ENCODE assay signal across 8 cellular contexts in the genomic region with DNA sequence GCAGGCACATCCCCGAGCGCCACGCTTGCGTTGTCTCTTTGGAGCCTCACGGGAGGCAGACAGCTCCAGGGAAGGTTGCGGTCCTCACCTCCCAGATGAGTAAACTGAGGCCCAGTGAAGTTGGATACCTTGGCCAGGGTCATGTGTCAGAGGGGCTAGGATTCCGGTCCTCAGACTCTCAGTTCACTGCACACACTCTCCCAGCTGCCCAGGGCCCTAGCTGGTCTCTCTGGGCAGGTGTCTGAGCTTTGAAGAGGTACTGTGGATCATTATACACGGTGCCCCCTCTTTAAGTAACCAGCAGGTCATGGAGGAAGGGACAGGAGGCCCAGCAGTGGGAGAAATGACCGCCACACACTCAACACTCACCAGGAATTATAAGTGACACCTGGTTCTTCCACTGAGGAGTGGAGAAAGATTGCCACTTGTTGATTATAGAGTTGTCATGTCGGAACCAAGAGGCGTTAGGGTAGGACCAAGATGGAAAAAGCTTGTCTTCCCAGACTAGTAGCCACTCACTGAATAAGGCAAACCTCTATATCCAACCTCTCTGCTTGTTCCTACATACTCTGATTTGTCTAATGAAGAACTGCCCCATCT. TPM values are rescaled to one million over a fixed set of nuclear protein-coding genes. Genes with fewer than 3 reads are reported as not detected.
DNase-seq lines count a peak whose midpoint lies in the region; ATAC-seq and TF ChIP-seq lines count a peak whose summit lies in the region.

No MANE protein-coding gene starts in this region.

- ATAC-seq in Right ventricle myocardium inferior (peak; percentile 6), Right ventricle myocardium superior (ENCODE audit: poor library complexity) (no peak), thoracic aorta (ENCODE audit: insufficient number of reproducible peaks, low FRiP score, low read depth) (peak; percentile 11), GM18498 (IDR thresholded peaks at IDR 0.05; ENCODE audit: unreplicated experiment) (no peak)

- H3K27me3 Mint-ChIP-seq in activated T-helper 1 cell treated with anti-CD3 and anti-CD28 coated beads, Interleukin-12 subunit alpha, Interleukin-12 subunit beta, Interleukin-2, Interleukin-4 antibody, amounts not matched to agents 30 ng/mL and 10 ng/mL and 1 ng/mL, durations not matched to agents 14 hours and 24 hours and 36 hours (ENCODE audit: insufficient read depth) = no peaks in the 10 kb centered on the region
- peaks cover 0 to 2% (median 0%) of the 10 kb centered on the region in 3 donors for H3K27me3 Mint-ChIP-seq in immature natural killer cell (ENCODE audit: low read depth in 3 of 3)

- CTCF ChIA-PET in GM10248 (lab: Yijun Ruan, JAX) = interaction anchor here (1.0 to 7.2 kb wide), 8 partner anchors 10 to 72 kb away, joined by 3 to 66 read pairs (median 6); partner anchors contain the start of gene AGBL5

- peaks cover 14 to 22% of the 10 kb centered on the region in 2 donors for H3K4me1 ChIP-seq in thoracic aorta (ENCODE audit: control insufficient read depth in 1 of 2, low read depth in 2 of 2)

- H3K4me1 Mint-ChIP-seq in activated T-helper 1 cell treated with anti-CD3 and anti-CD28 coated beads, Interleukin-12 subunit alpha, Interleukin-12 subunit beta, Interleukin-2, Interleukin-4 antibody, amounts not matched to agents 30 ng/mL and 10 ng/mL and 1 ng/mL, durations not matched to agents 14 hours and 24 hours and 36 hours (ENCODE audit: low read depth) = peaks cover 46% of the 10 kb centered on the region
- peaks cover 29 to 37% of the 10 kb centered on the region in 2 donors for H3K4me1 Mint-ChIP-seq in immature natural killer cell

- H3K27me3 ChIP-seq in thoracic aorta (replicated peaks; ENCODE audit: insufficient read depth) = no peaks in the 10 kb centered on the region

- no peaks in the 10 kb centered on the region for H3K9me3 ChIP-seq in thoracic aorta

- TF ChIP-seq CTCF in thoracic aorta (IDR thresholded peaks at IDR 0.05) (no peak), GM10248 (IDR thresholded peaks at IDR 0.05; ENCODE audit: control extremely low read depth, extremely low read depth, low read depth, missing control alignments) (no peak)

- H3K27ac ChIP-seq in thoracic aorta = peak overlapping the region; percentile 72 to 80

- H3K4me3 Mint-ChIP-seq in activated T-helper 1 cell treated with anti-CD3 and anti-CD28 coated beads, Interleukin-12 subunit alpha, Interleukin-12 subunit beta, Interleukin-2, Interleukin-4 antibody, amounts not matched to agents 30 ng/mL and 10 ng/mL and 1 ng/mL, durations not matched to agents 14 hours and 24 hours and 36 hours = peak overlapping the region; percentile 96
- H3K4me3 Mint-ChIP-seq in immature natural killer cell = peak overlapping the region; percentile 89 to 93 (median 92)

- H3K27ac Mint-ChIP-seq in activated T-helper 1 cell treated with anti-CD3 and anti-CD28 coated beads, Interleukin-12 subunit alpha, Interleukin-12 subunit beta, Interleukin-2, Interleukin-4 antibody, amounts not matched to agents 30 ng/mL and 10 ng/mL and 1 ng/mL, durations not matched to agents 14 hours and 24 hours and 36 hours = peak overlapping the region; percentile 90
- peak overlapping the region; percentile 78 to 91 (median 86) for H3K27ac Mint-ChIP-seq in immature natural killer cell

- peak overlapping the region; percentile 83 for H3K4me3 ChIP-seq in thoracic aorta

- intact Hi-C loops in Right ventricle myocardium inferior (cut with DNase I) = loop anchor here (2.0 to 5.0 kb wide), 3 partner anchors 17 to 54 kb away; partner anchors contain the start of genes AGBL5, KHK and OST4
- intact Hi-C loops in Right ventricle myocardium superior (cut with DNase I) = loop anchor here (10.0 kb wide), 1 partner anchor 51 kb away; the partner anchor contains the start of gene KHK
- intact Hi-C loops in activated T-helper 1 cell treated with anti-CD3 and anti-CD28 coated beads, Interleukin-12 subunit alpha, Interleukin-12 subunit beta, Interleukin-2, Interleukin-4 antibody, amounts not matched to agents 30 ng/mL and 10 ng/mL and 1 ng/mL, durations not matched to agents 14 hours and 24 hours and 36 hours (cut with micrococcal nuclease) = loop anchor here (2.0 to 5.0 kb wide), 3 partner anchors 183 to 686 kb away; partner anchors contain the start of genes ADGRF3, CAD, CENPA and SELENOI

- no peaks in the 10 kb centered on the region for H3K9me3 Mint-ChIP-seq in activated T-helper 1 cell treated with anti-CD3 and anti-CD28 coated beads, Interleukin-12 subunit alpha, Interleukin-12 subunit beta, Interleukin-2, Interleukin-4 antibody, amounts not matched to agents 30 ng/mL and 10 ng/mL and 1 ng/mL, durations not matched to agents 14 hours and 24 hours and 36 hours
- no peaks in the 10 kb centered on the region for H3K9me3 Mint-ChIP-seq in immature natural killer cell

- H3K36me3 Mint-ChIP-seq in activated T-helper 1 cell treated with anti-CD3 and anti-CD28 coated beads, Interleukin-12 subunit alpha, Interleukin-12 subunit beta, Interleukin-2, Interleukin-4 antibody, amounts not matched to agents 30 ng/mL and 10 ng/mL and 1 ng/mL, durations not matched to agents 14 hours and 24 hours and 36 hours (ENCODE audit: low read depth) = peaks cover 47% of the 10 kb centered on the region
- peaks cover 0 to 15% (median 0%) of the 10 kb centered on the region in 3 donors for H3K36me3 Mint-ChIP-seq in immature natural killer cell

- POLR2A ChIA-PET in GM10248 (lab: Yijun Ruan, JAX) = interaction anchor here (0.6 to 1.7 kb wide), 3 partner anchors 8 to 17 kb away, joined by 3 to 11 read pairs (median 3); partner anchors contain the start of gene AGBL5

- DNase-seq in Right ventricle myocardium inferior (ENCODE audit: missing footprints) (no peak), Right ventricle myocardium superior (no peak), immature natural killer cell (no peak), thoracic aorta (ENCODE audit: low spot score) (no peak), GM10248 (ENCODE audit: extremely low spot score) (no peak), NCI-H226 (no peak)
- DNase-seq in activated T-helper 1 cell treated with anti-CD3 and anti-CD28 coated beads, Interleukin-12 subunit alpha, Interleukin-12 subunit beta, Interleukin-2, Interleukin-4 antibody, amounts not matched to agents 30 ng/mL and 10 ng/mL and 1 ng/mL, durations not matched to agents 14 hours and 24 hours and 36 hours (ENCODE audit: low spot score) = no peak

- H3K36me3 ChIP-seq in thoracic aorta = peaks cover 33% of the 10 kb centered on the region

RNA-seq across cellular contexts. Expression of gene TMEM214, which starts 0.6 kb away (rescaled TPM):
- total RNA-seq in Right ventricle myocardium inferior (32.7 TPM), Right ventricle myocardium superior (28.2 TPM), thoracic aorta (10 to 100 TPM; 68.2 to 84.4 TPM)
- total RNA-seq in activated T-helper 1 cell treated with anti-CD3 and anti-CD28 coated beads, Interleukin-12 subunit alpha, Interleukin-12 subunit beta, Interleukin-2, Interleukin-4 antibody, amounts not matched to agents 30 ng/mL and 10 ng/mL and 1 ng/mL, durations not matched to agents 14 hours and 24 hours and 36 hours = 97.5 and 98.1 TPM in 2 replicates
- 10 to 100 TPM; 16.6 to 48.3 (median 17.6) TPM for polyA plus RNA-seq in immature natural killer cell

RNA-seq across cellular contexts. Expression of gene AGBL5, which starts 18.1 kb away (rescaled TPM):
- total RNA-seq in Right ventricle myocardium inferior (9.9 TPM), Right ventricle myocardium superior (6.8 TPM), thoracic aorta (10 to 100 TPM in 1 of 2 donors, 1 to 10 TPM in 1; 7.8 to 10.8 TPM)
- 12.3 and 13.8 TPM in 2 replicates for total RNA-seq in activated T-helper 1 cell treated with anti-CD3 and anti-CD28 coated beads, Interleukin-12 subunit alpha, Interleukin-12 subunit beta, Interleukin-2, Interleukin-4 antibody, amounts not matched to agents 30 ng/mL and 10 ng/mL and 1 ng/mL, durations not matched to agents 14 hours and 24 hours and 36 hours
- polyA plus RNA-seq in immature natural killer cell = 10 to 100 TPM in 1 of 3 donors, 1 to 10 TPM in 2; 7.7 to 10.2 (median 8.9) TPM

RNA-seq across cellular contexts. Expression of gene OST4, which starts 38.1 kb away (rescaled TPM):
- 411 TPM for total RNA-seq in Right ventricle myocardium inferior
- 393 TPM for total RNA-seq in Right ventricle myocardium superior
- total RNA-seq in activated T-helper 1 cell treated with anti-CD3 and anti-CD28 coated beads, Interleukin-12 subunit alpha, Interleukin-12 subunit beta, Interleukin-2, Interleukin-4 antibody, amounts not matched to agents 30 ng/mL and 10 ng/mL and 1 ng/mL, durations not matched to agents 14 hours and 24 hours and 36 hours = 322 and 332 TPM in 2 replicates
- 100 to 1,000 TPM; 677 to 899 (median 681) TPM for polyA plus RNA-seq in immature natural killer cell
- total RNA-seq in thoracic aorta = 100 to 1,000 TPM; 147 to 272 TPM

RNA-seq across cellular contexts. Expression of gene EMILIN1, which starts 45.1 kb away (rescaled TPM):
- total RNA-seq in Right ventricle myocardium inferior = 25.8 TPM
- total RNA-seq in Right ventricle myocardium superior = 17.4 TPM
- 1.1 and 1.5 TPM in 2 replicates for total RNA-seq in activated T-helper 1 cell treated with anti-CD3 and anti-CD28 coated beads, Interleukin-12 subunit alpha, Interleukin-12 subunit beta, Interleukin-2, Interleukin-4 antibody, amounts not matched to agents 30 ng/mL and 10 ng/mL and 1 ng/mL, durations not matched to agents 14 hours and 24 hours and 36 hours
- 1 to 10 TPM in 1 of 3 donors, under 1 TPM in 2; 0.80 to 1.3 (median 0.92) TPM for polyA plus RNA-seq in immature natural killer cell
- 100 to 1,000 TPM; 231 to 309 TPM for total RNA-seq in thoracic aorta

RNA-seq across cellular contexts. Expression of gene KHK, which starts 53.2 kb away (rescaled TPM):
- total RNA-seq in Right ventricle myocardium inferior = 4.5 TPM
- total RNA-seq in Right ventricle myocardium superior = 3.3 TPM
- 12.2 and 12.4 TPM in 2 replicates for total RNA-seq in activated T-helper 1 cell treated with anti-CD3 and anti-CD28 coated beads, Interleukin-12 subunit alpha, Interleukin-12 subunit beta, Interleukin-2, Interleukin-4 antibody, amounts not matched to agents 30 ng/mL and 10 ng/mL and 1 ng/mL, durations not matched to agents 14 hours and 24 hours and 36 hours
- 1 to 10 TPM; 7.0 to 9.5 (median 8.4) TPM for polyA plus RNA-seq in immature natural killer cell
- total RNA-seq in thoracic aorta = 1 to 10 TPM; 1.5 to 2.6 TPM

Comparison
In these comparisons a context has a peak if more than half of its experiments do, and no peak if none do; other contexts are left out.
1. ATAC-seq: peak in Right ventricle myocardium inferior (single experiment) and thoracic aorta (single experiment); none in Right ventricle myocardium superior (single experiment) and GM18498 (single experiment).